ENCODE assay signal across 8 cellular contexts in the genomic region with DNA sequence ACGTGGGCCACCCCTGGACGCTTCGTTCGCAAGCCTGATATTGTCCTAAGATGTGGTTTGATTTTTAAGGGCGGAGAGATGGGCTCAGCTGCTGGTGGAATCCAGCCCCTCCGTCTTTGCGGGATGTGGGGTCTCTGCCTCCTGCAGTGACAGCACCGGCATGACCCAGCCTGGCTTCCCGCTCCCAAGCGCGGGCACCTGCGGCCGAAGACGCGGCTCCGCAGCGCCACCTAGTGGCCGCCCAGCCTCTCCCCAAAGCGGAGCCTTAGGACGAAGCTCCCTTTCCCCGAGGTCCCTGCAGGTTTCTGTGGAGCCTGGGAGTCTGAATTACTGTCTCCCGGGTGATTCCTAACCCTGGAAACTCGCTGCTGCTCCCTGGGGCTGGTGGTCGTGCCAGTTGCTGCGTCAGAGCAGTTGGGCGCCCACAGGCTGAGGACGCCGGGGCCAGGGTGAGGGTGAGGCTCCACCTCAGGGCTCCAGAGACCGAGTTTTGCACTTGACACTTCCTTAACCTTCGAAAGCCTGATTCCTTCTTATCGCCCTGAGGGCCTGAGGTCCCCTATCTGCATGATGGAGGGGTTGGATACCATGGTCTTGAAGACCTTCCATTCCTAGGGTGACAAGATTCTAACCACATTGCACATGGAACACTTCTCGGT.
DNase-seq lines count a peak whose midpoint lies in the region; ATAC-seq and TF ChIP-seq lines count a peak whose summit lies in the region.

No MANE protein-coding gene starts in this region.

- no peaks in the 10 kb centered on the region for H3K36me3 ChIP-seq in tibial artery

- no peak overlapping the region for H3K27ac ChIP-seq in tibial artery

- H3K27me3 Mint-ChIP-seq in activated CD8-positive, alpha-beta memory T cell treated with anti-CD3 and anti-CD28 coated beads, Interleukin-2, amount 10 ng/mL, durations not matched to agents 7 days and 5 days, result no peaks in the 10 kb centered on the region
- H3K27me3 Mint-ChIP-seq in nephron progenitor cell (ENCODE audit: low read depth, poor library complexity), result peaks cover 22% of the 10 kb centered on the region

- H3K4me3 Mint-ChIP-seq in activated CD8-positive, alpha-beta memory T cell treated with anti-CD3 and anti-CD28 coated beads, Interleukin-2, amount 10 ng/mL, durations not matched to agents 7 days and 5 days, result no peak overlapping the region
- H3K4me3 Mint-ChIP-seq in nephron progenitor cell, result no peak overlapping the region

- CTCF ChIA-PET in activated CD8-positive, alpha-beta memory T cell treated with anti-CD3 and anti-CD28 coated beads, Interleukin-2, amount 10 ng/mL, durations not matched to agents 7 days and 5 days (lab: Charles Lee), result interaction anchor here (0.7 to 2.4 kb wide), 17 partner anchors 9 to 912 kb away, joined by 3 to 10 read pairs (median 4); no protein-coding TSS in a partner anchor

- no peaks in the 10 kb centered on the region for H3K36me3 Mint-ChIP-seq in activated CD8-positive, alpha-beta memory T cell treated with anti-CD3 and anti-CD28 coated beads, Interleukin-2, amount 10 ng/mL, durations not matched to agents 7 days and 5 days
- no peaks in the 10 kb centered on the region for H3K36me3 Mint-ChIP-seq in nephron progenitor cell (ENCODE audit: low read depth)

- TF ChIP-seq CTCF in epithelial cell of proximal tubule (conservative IDR thresholded peaks at IDR 0.05; ENCODE audit: low read depth, low read length), result peak; percentile 82
- TF ChIP-seq CTCF in nephron progenitor cell (IDR thresholded peaks at IDR 0.05), result peak; percentile 96
- peak; percentile 80 to 97 for TF ChIP-seq CTCF in tibial artery (IDR thresholded peaks at IDR 0.05)

- H3K4me3 ChIP-seq in epithelial cell of proximal tubule (ENCODE audit: low read depth, low read length) (no peak overlapping the region), tibial artery (no peak overlapping the region)

- H3K27ac Mint-ChIP-seq in activated CD8-positive, alpha-beta memory T cell treated with anti-CD3 and anti-CD28 coated beads, Interleukin-2, amount 10 ng/mL, durations not matched to agents 7 days and 5 days, result no peak overlapping the region
- H3K27ac Mint-ChIP-seq in nephron progenitor cell, result no peak overlapping the region

- H3K9me3 ChIP-seq in tibial artery, result no peaks in the 10 kb centered on the region

- DNase-seq in NCI-H2227 (lab: John Stamatoyannopoulos, UW; ENCODE audit: unreplicated experiment) (peak; percentile 59), NCI-H2227 treated with DMSO at 0.1 percent for 48 hours (lab: John Stamatoyannopoulos, UW) (no peak), NCI-H345 (lab: John Stamatoyannopoulos, UW) (peak; percentile 75), epithelial cell of proximal tubule (ENCODE audit: low read depth) (no peak), nephron progenitor cell (peak; percentile 86), tibial artery (no peak)
- DNase-seq in activated CD8-positive, alpha-beta memory T cell treated with anti-CD3 and anti-CD28 coated beads, Interleukin-2, amount 10 ng/mL, durations not matched to agents 7 days and 5 days, result peak; percentile 55

- H3K4me1 ChIP-seq in tibial artery, result peaks cover 0 to 11% (median 5%) of the 10 kb centered on the region in 4 donors

- ATAC-seq in HG02678 (IDR thresholded peaks at IDR 0.05; ENCODE audit: unreplicated experiment), result peak; percentile 82
- peak; percentile 83 for ATAC-seq in activated CD8-positive, alpha-beta memory T cell treated with anti-CD3 and anti-CD28 coated beads, Interleukin-2, amount 10 ng/mL, durations not matched to agents 7 days and 5 days

- H3K27me3 ChIP-seq in tibial artery, result peaks cover 0 to 9% of the 10 kb centered on the region in 2 donors

- H3K4me1 Mint-ChIP-seq in activated CD8-positive, alpha-beta memory T cell treated with anti-CD3 and anti-CD28 coated beads, Interleukin-2, amount 10 ng/mL, durations not matched to agents 7 days and 5 days, result peaks cover 2% of the 10 kb centered on the region
- peaks cover 18% of the 10 kb centered on the region for H3K4me1 Mint-ChIP-seq in nephron progenitor cell

- H3K9me3 Mint-ChIP-seq in activated CD8-positive, alpha-beta memory T cell treated with anti-CD3 and anti-CD28 coated beads, Interleukin-2, amount 10 ng/mL, durations not matched to agents 7 days and 5 days (ENCODE audit: low read depth), result no peaks in the 10 kb centered on the region
- H3K9me3 Mint-ChIP-seq in nephron progenitor cell, result no peaks in the 10 kb centered on the region

- intact Hi-C loops in tibial artery (cut with DNase I; ENCODE audit: low total_unique reads), result no loop called here

Comparison
In these comparisons a context has a peak if more than half of its experiments do, and no peak if none do; other contexts are left out.
1. DNase-seq: peak in NCI-H2227 (single experiment), NCI-H345 (single experiment), activated CD8-positive, alpha-beta memory T cell treated with anti-CD3 and anti-CD28 coated beads, Interleukin-2, amount 10 ng/mL, durations not matched to agents 7 days and 5 days (single experiment) and nephron progenitor cell (single experiment); none in NCI-H2227 treated with DMSO at 0.1 percent for 48 hours (single experiment), epithelial cell of proximal tubule (single experiment) and tibial artery (0 of 2).
2. Peak in every context shown above with its lines, with median percentiles within 50 percentile points of each other: CTCF ChIP-seq.